In genomic region chr3:14402304-14402811, GRCh38 we compare ENCODE assay signal across 8 cellular contexts. TPM values are rescaled to one million over a fixed set of nuclear protein-coding genes. Genes with fewer than 3 reads are reported as not detected.
DNase-seq lines count a peak whose midpoint lies in the region; TF ChIP-seq lines count a peak whose summit lies in the region.

Gene SLC6A6, plus strand, starts transcription at chr3:14402606. Its CDS starts 41,029 bp downstream, at chr3:14443635.

- H3K9ac ChIP-seq in MM.1S (ENCODE audit: low read length) (peak within 1 kb of the TSS; percentile 90), neural progenitor cell (peak within 1 kb of the TSS; percentile 71), stomach smooth muscle (ENCODE audit: low read length in 2 of 2) (peak within 1 kb of the TSS; percentile 64)

- H3K36me3 ChIP-seq in HAP-1 (replicated peaks) = no peaks in the 10 kb centered on the region
- no peaks in the 10 kb centered on the region for H3K36me3 ChIP-seq in MM.1S (replicated peaks; ENCODE audit: insufficient read depth, low read length)
- no peaks in the 10 kb centered on the region for H3K36me3 ChIP-seq in neural progenitor cell
- H3K36me3 ChIP-seq in stomach smooth muscle (ENCODE audit: control insufficient read depth in 2 of 2, insufficient read depth in 2 of 2, low read length in 2 of 2) = no peaks in the 10 kb centered on the region

- H2AFZ ChIP-seq in MM.1S (ENCODE audit: low read length) (peak within 1 kb of the TSS; percentile 97), neural progenitor cell (replicated peaks) (peak within 1 kb of the TSS; percentile 93)

- in situ Hi-C loops in HAP-1 (cut with MboI; ENCODE audit: low sequenced_read_pairs) = no loop called here

- peak within 1 kb of the TSS; percentile 93 for H3K27ac Mint-ChIP-seq in neural progenitor cell

- peak; percentile 49 for TF ChIP-seq CTCF in MM.1S (IDR thresholded peaks at IDR 0.05; ENCODE audit: low read length)
- peak; percentile 27 for TF ChIP-seq CTCF in foreskin fibroblast (IDR thresholded peaks at IDR 0.05; ENCODE audit: low read depth, low read length)
- peak; percentile 50 for TF ChIP-seq CTCF in neural progenitor cell (IDR thresholded peaks at IDR 0.05)

- peak within 1 kb of the TSS; percentile 96 for H3K4me3 Mint-ChIP-seq in neural progenitor cell

- H3K36me3 Mint-ChIP-seq in neural progenitor cell = no peaks in the 10 kb centered on the region

- peaks cover 39% of the 10 kb centered on the region for H3K4me1 Mint-ChIP-seq in neural progenitor cell

- peaks cover 4% of the 10 kb centered on the region for H3F3A ChIP-seq in MM.1S (ENCODE audit: insufficient read depth, low read length)
- peaks cover 16% of the 10 kb centered on the region for H3F3A ChIP-seq in neural progenitor cell (ENCODE audit: low read depth)

- H3K27me3 Mint-ChIP-seq in neural progenitor cell (ENCODE audit: insufficient read depth, low read depth) = peaks cover 27% of the 10 kb centered on the region

- H4K20me1 ChIP-seq in MM.1S (ENCODE audit: insufficient read depth, low read length) (no peaks in the 10 kb centered on the region), neural progenitor cell (ENCODE audit: low read depth) (peaks cover 36% of the 10 kb centered on the region)

- H3K9me3 Mint-ChIP-seq in neural progenitor cell = no peaks in the 10 kb centered on the region

- H3K79me2 ChIP-seq in MM.1S (ENCODE audit: low read length) (peaks cover 38% of the 10 kb centered on the region), neural progenitor cell (ENCODE audit: low read depth) (peaks cover 44% of the 10 kb centered on the region)

- peak within 1 kb of the TSS; percentile 96 for H3K4me2 ChIP-seq in MM.1S (ENCODE audit: low read depth, low read length)
- H3K4me2 ChIP-seq in neural progenitor cell = peak within 1 kb of the TSS; percentile 93

- no peaks in the 10 kb centered on the region for H3K9me3 ChIP-seq in HAP-1
- H3K9me3 ChIP-seq in MM.1S (replicated peaks; ENCODE audit: insufficient read depth, low read length) = no peaks in the 10 kb centered on the region
- no peaks in the 10 kb centered on the region for H3K9me3 ChIP-seq in neural progenitor cell (ENCODE audit: low read depth)
- no peaks in the 10 kb centered on the region for H3K9me3 ChIP-seq in stomach smooth muscle (ENCODE audit: control insufficient read depth in 2 of 2, low read length in 2 of 2)

- no peaks in the 10 kb centered on the region for H3K27me3 ChIP-seq in HAP-1 (ENCODE audit: low read depth)
- no peaks in the 10 kb centered on the region for H3K27me3 ChIP-seq in MM.1S (replicated peaks; ENCODE audit: insufficient read depth, low read length)
- H3K27me3 ChIP-seq in neural progenitor cell = peaks cover 16% of the 10 kb centered on the region
- H3K27me3 ChIP-seq in stomach smooth muscle (ENCODE audit: control insufficient read depth in 1 of 2, insufficient read depth in 2 of 2, low read length in 2 of 2) = no peaks in the 10 kb centered on the region

- no peaks in the 10 kb centered on the region for H3K9me2 ChIP-seq in MM.1S (replicated peaks; ENCODE audit: insufficient read depth, low read length)

- H3K4me3 ChIP-seq in HAP-1 (peak within 1 kb of the TSS; percentile 63), MM.1S (ENCODE audit: low read length) (peak within 1 kb of the TSS; percentile 99), foreskin fibroblast (ENCODE audit: low read depth in 1 of 2, low read length in 2 of 2) (peak within 1 kb of the TSS; percentile 68 to 90), neural progenitor cell (peak within 1 kb of the TSS; percentile 90), stomach smooth muscle (ENCODE audit: low read length in 2 of 2) (peak within 1 kb of the TSS; percentile 82 to 85)

- H3K4me1 ChIP-seq in HAP-1 = peaks cover 9% of the 10 kb centered on the region
- H3K4me1 ChIP-seq in MM.1S (ENCODE audit: low read length) = peaks cover 16% of the 10 kb centered on the region
- H3K4me1 ChIP-seq in neural progenitor cell = peaks cover 15% of the 10 kb centered on the region
- H3K4me1 ChIP-seq in stomach smooth muscle (ENCODE audit: control insufficient read depth, insufficient read depth, low read length) = peaks cover 41% of the 10 kb centered on the region

- DNase-seq in GF-D8 (lab: John Stamatoyannopoulos, UW) (peak; percentile 76), HAP-1 (ENCODE audit: low spot score in 2 of 2) (peak; percentile 81 to 95), MM.1S (peak; percentile 98), SIG-M5 (lab: John Stamatoyannopoulos, UW) (peak; percentile 46), activated gamma-delta T cell (lab: John Stamatoyannopoulos, UW) (peak; percentile 91), foreskin fibroblast (peak; percentile 95 to 98), neural progenitor cell (ENCODE audit: low spot score) (peak; percentile 97)

- H3K27ac ChIP-seq in MM.1S (ENCODE audit: low read length) = peak within 1 kb of the TSS; percentile 86; the same call in 1 of the 2 replicates
- peak within 1 kb of the TSS; percentile 89 for H3K27ac ChIP-seq in neural progenitor cell
- peak within 1 kb of the TSS; percentile 37 for H3K27ac ChIP-seq in stomach smooth muscle (ENCODE audit: low read length)

RNA-seq across cellular contexts. Expression of gene SLC6A6, which starts in this region (rescaled TPM):
- total RNA-seq in neural progenitor cell (ENCODE audit: low replicate concordance) = 32.9 and 37.2 TPM in 2 replicates

Comparison
In these comparisons a context has a peak if more than half of its experiments do, and no peak if none do; other contexts are left out.
1. Peak in every context shown above with its lines: DNase-seq, H3K4me3 ChIP-seq and H3K27ac ChIP-seq.
2. DNase-seq: peak in every context shown above with its lines; median percentile 98 in MM.1S; 97 in neural progenitor cell; 96 in foreskin fibroblast; 91 in activated gamma-delta T cell; 88 in HAP-1; 76 in GF-D8; 46 in SIG-M5.
3. H3K27ac ChIP-seq: peak in every context shown above with its lines; median percentile 89 in neural progenitor cell; 86 in MM.1S; 37 in stomach smooth muscle.